In the genomic region with DNA sequence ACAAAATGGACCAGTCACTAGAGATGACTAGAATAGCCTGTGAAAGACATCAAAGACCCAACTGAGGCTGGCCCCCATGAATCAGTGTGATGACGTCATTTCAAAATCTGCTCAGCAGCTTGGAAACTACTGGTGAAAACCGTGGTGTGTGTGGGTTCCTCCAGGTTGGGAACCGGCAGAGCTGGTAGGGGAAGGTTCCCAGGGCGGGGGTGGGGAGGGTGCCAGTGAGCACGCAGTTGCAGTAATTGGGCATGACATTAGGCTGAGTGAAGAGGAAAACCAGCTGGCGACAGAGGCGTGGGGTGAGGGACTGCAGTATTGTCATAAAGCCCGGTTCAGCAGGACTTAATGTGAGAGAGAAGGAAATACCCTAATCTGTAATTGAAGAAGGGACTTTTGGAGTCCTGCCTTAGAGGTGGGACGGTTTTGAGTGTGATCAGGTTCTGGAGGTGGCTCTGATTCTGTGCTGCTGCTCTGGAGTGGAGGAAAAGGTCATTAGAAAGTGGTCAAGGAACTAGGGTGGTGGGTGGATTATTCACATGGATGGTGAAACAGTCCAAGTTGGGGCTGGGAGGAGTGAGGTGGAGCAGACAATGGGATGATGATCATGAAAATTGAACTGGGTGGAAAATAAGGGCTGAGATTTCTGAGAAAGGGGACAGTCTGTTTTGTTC, we compare ENCODE assay signal across 8 cellular contexts. TPM values are rescaled to one million over a fixed set of nuclear protein-coding genes. Genes with fewer than 3 reads are reported as not detected.
DNase-seq lines count a peak whose midpoint lies in the region; ATAC-seq, FAIRE-seq and TF ChIP-seq lines count a peak whose summit lies in the region.

No MANE protein-coding gene starts in this region.

- H4K8ac ChIP-seq in H1 (ENCODE audit: extremely low read depth, insufficient read depth, low read length), result no peak overlapping the region

- POLR2A ChIA-PET in H1 (lab: Charles Lee; ENCODE audit: partially characterized antibody), result interaction anchor here (1.2 kb wide), 1 partner anchor 53 kb away, joined by 3 read pairs; no protein-coding TSS in a partner anchor
- POLR2A ChIA-PET in CD4-positive, alpha-beta T cell (lab: Charles Lee), result no interaction called here

- no peaks in the 10 kb centered on the region for H3K4me1 Mint-ChIP-seq in CD4-positive, alpha-beta T cell (ENCODE audit: low read depth)

- no peak for TF ChIP-seq RAD21 in H1 (IDR thresholded peaks at IDR 0.05 in 1 of 2, conservative IDR thresholded peaks at IDR 0.05 in 1 of 2; ENCODE audit: low read depth in 2 of 2, low read length in 2 of 2)

- H3K4me2 ChIP-seq in GM23248 (ENCODE audit: unreplicated experiment) (peak overlapping the region; percentile 37), OCI-LY3 (ENCODE audit: low read length) (peak overlapping the region; percentile 92), H1 (ENCODE audit: insufficient read depth in 1 of 2, low read depth in 2 of 2, low read length in 2 of 2) (no peak overlapping the region)

- peaks cover 12% of the 10 kb centered on the region for H3K27me3 Mint-ChIP-seq in CD4-positive, alpha-beta T cell

- no peak for FAIRE-seq in H1 (lab: Jason Lieb, UNC)

- CTCF ChIA-PET in H1 (lab: Charles Lee; ENCODE audit: partially characterized antibody), result interaction anchor here (0.6 to 9.3 kb wide), 10 partner anchors 13 to 742 kb away, joined by 3 to 150 read pairs (median 3); no protein-coding TSS in a partner anchor
- CTCF ChIA-PET in CD4-positive, alpha-beta T cell (lab: Charles Lee), result no interaction called here

- no peaks in the 10 kb centered on the region for H3K27me3 ChIP-seq in GM23248 (replicated peaks; ENCODE audit: insufficient read depth)
- H3K27me3 ChIP-seq in OCI-LY3 (ENCODE audit: low read depth, low read length), result no peaks in the 10 kb centered on the region
- H3K27me3 ChIP-seq in H1 (replicated peaks in 1 of 4; ENCODE audit: control insufficient read depth in 3 of 4, extremely low read depth in 1 of 4, insufficient read depth in 3 of 4, low read length in 3 of 4), result no peaks in the 10 kb centered on the region; a peak in 1 of 7 replicates
- H3K27me3 ChIP-seq in CD4-positive, alpha-beta T cell (ENCODE audit: control insufficient read depth, insufficient read depth, low read length), result no peaks in the 10 kb centered on the region

- no peaks in the 10 kb centered on the region for H3K23me2 ChIP-seq in H1 (ENCODE audit: low read depth, low read length)

- H3K27ac ChIP-seq in GM23248 (peak overlapping the region; percentile 36), OCI-LY3 (ENCODE audit: low read length) (peak overlapping the region; percentile 95), H1 (ENCODE audit: low read depth, low read length) (no peak overlapping the region)
- no peak overlapping the region for H3K27ac ChIP-seq in CD4-positive, alpha-beta T cell (ENCODE audit: low read depth, low read length)

- no peak overlapping the region for H3K56ac ChIP-seq in H1 (replicated peaks; ENCODE audit: insufficient read length, low read depth, low read length)

- peak; percentile 82 for DNase-seq in GM23248
- no peak for DNase-seq in H1 (ENCODE audit: low read depth in 1 of 2, low spot score in 2 of 2)
- peak; percentile 17 for DNase-seq in stimulated activated CD4-positive, alpha-beta T cell treated with anti-CD3 and anti-CD28 coated beads, Interleukin-12 subunit alpha, Interleukin-12 subunit beta, amount 100 ng/mL, for 4 hours
- no peak for DNase-seq in SIG-M5 treated with dmso at 0.1 percent for 504 hours (lab: John Stamatoyannopoulos, UW; ENCODE audit: unreplicated experiment)
- DNase-seq in putamen (ENCODE audit: low spot score), result no peak
- no peak for DNase-seq in CD4-positive, alpha-beta T cell

- intact Hi-C loops in CD4-positive, alpha-beta T cell (cut with DNase I, micrococcal nuclease), result loop anchor here in 1 of 2 experiments (5.0 to 10.0 kb wide), 3 partner anchors 129 to 979 kb away; no protein-coding TSS in a partner anchor

- H3K27ac Mint-ChIP-seq in CD4-positive, alpha-beta T cell, result no peak overlapping the region

- H3K4me3 Mint-ChIP-seq in CD4-positive, alpha-beta T cell, result no peak overlapping the region

- H3K4ac ChIP-seq in H1 (replicated peaks; ENCODE audit: insufficient read length, low read depth, low read length), result no peak overlapping the region

- H3K79me2 ChIP-seq in GM23248 (ENCODE audit: insufficient read depth) (no peaks in the 10 kb centered on the region), OCI-LY3 (ENCODE audit: low read length) (no peaks in the 10 kb centered on the region; the same call in 1 of the 2 replicates), H1 (ENCODE audit: control insufficient read depth in 1 of 2, insufficient read depth in 2 of 2, low read length in 2 of 2) (no peaks in the 10 kb centered on the region)

- in situ Hi-C loops in GM23248 (cut with MboI), result loop anchor here (5.0 to 25.0 kb wide), 2 partner anchors 396 to 751 kb away; partner anchors contain the start of gene ULBP3

- no peaks in the 10 kb centered on the region for H3K36me3 Mint-ChIP-seq in CD4-positive, alpha-beta T cell (ENCODE audit: low read depth)

- WGBS in GM23248 (ENCODE audit: low coverage in 1 of 2, low lambda C conversion rate in 2 of 2, missing lambda C conversion rate in 2 of 2), 2 experiments, result 5% methylated on average over 9 of the region's 9 CpGs
- 88% methylated on average over 9 of the region's 9 CpGs; no CpG with 5 or more reads in 1 of the 2 experiments for WGBS in H1 (ENCODE audit: extremely low coverage in 1 of 2, insufficient coverage in 1 of 2, insufficient read length in 1 of 2, insufficient replicate concordance in 2 of 2, low coverage in 1 of 2, low lambda C conversion rate in 2 of 2, missing lambda C conversion rate in 1 of 2), 2 experiments

- TF ChIP-seq CTCF in OCI-LY3 (IDR thresholded peaks at IDR 0.05; ENCODE audit: low read depth, low read length), result no peak
- no peak for TF ChIP-seq CTCF in H1 (IDR thresholded peaks at IDR 0.05; ENCODE audit: control extremely low read depth in 1 of 3, insufficient read depth in 1 of 3, low read depth in 1 of 3, low read length in 3 of 3)
- TF ChIP-seq CTCF in CD4-positive, alpha-beta T cell (IDR thresholded peaks at IDR 0.05), result no peak

- H3K4me1 ChIP-seq in GM23248 (ENCODE audit: insufficient read depth), result peaks cover 20% of the 10 kb centered on the region
- H3K4me1 ChIP-seq in OCI-LY3 (ENCODE audit: low read length), result peaks cover 30% of the 10 kb centered on the region
- H3K4me1 ChIP-seq in H1 (replicated peaks in 1 of 4; ENCODE audit: control insufficient read depth in 3 of 4, insufficient read depth in 4 of 4, low read length in 3 of 4), result 0 out of 7 replicates have a peak, but pooled peaks cover 0 to 2% (median 0%) of the 10 kb centered on the region in 4 experiments

- H4K5ac ChIP-seq in H1 (ENCODE audit: insufficient read length, low read depth, low read length), result no peak overlapping the region

- no peak overlapping the region for H3K14ac ChIP-seq in H1 (ENCODE audit: insufficient read length)

- ATAC-seq in GM18502 (IDR thresholded peaks at IDR 0.05; ENCODE audit: poor library complexity, unreplicated experiment), result peak; percentile 70
- ATAC-seq in CD4-positive, alpha-beta T cell (ENCODE audit: poor library complexity), result no peak

- H2AK5ac ChIP-seq in H1 (ENCODE audit: low read depth, low read length), result no peak overlapping the region

- H3F3A ChIP-seq in GM23248 (ENCODE audit: insufficient read depth), result peaks cover 22% of the 10 kb centered on the region

- no peak for TF ChIP-seq POLR2A in H1 (IDR thresholded peaks at IDR 0.05; ENCODE audit: control extremely low read depth in 1 of 2, low read depth in 2 of 2, low read length in 2 of 2)

- H2BK15ac ChIP-seq in H1 (ENCODE audit: low read length), result no peak overlapping the region

- no peak overlapping the region for H2BK5ac ChIP-seq in H1 (ENCODE audit: low read depth, low read length)

- no peak overlapping the region for H4K91ac ChIP-seq in H1 (replicated peaks; ENCODE audit: insufficient read length, low read length)

- no peak for TF ChIP-seq EP300 in H1 (IDR thresholded peaks at IDR 0.05; ENCODE audit: borderline replicate concordance in 1 of 2, low read depth in 2 of 2, low read length in 2 of 2)

- no peak overlapping the region for H3K18ac ChIP-seq in H1 (ENCODE audit: extremely low read depth, low read length)

- H3K36me3 ChIP-seq in GM23248 (ENCODE audit: low read depth) (no peaks in the 10 kb centered on the region), OCI-LY3 (replicated peaks; ENCODE audit: low read depth, low read length) (peaks cover 20% of the 10 kb centered on the region), H1 (ENCODE audit: control insufficient read depth in 2 of 4, insufficient read depth in 4 of 4, low read length in 3 of 4) (no peaks in the 10 kb centered on the region)

- H3K23ac ChIP-seq in H1 (ENCODE audit: insufficient read length), result no peak overlapping the region

- 0 out of 2 replicates have a peak overlapping the region, but pooled peaks have one; percentile 27 for H2BK12ac ChIP-seq in H1 (ENCODE audit: low read depth, low read length)

- H3K79me1 ChIP-seq in H1 (ENCODE audit: low read depth, low read length), result no peaks in the 10 kb centered on the region

- H4K20me1 ChIP-seq in GM23248 (ENCODE audit: insufficient read depth), result no peaks in the 10 kb centered on the region
- peaks cover 11% of the 10 kb centered on the region for H4K20me1 ChIP-seq in OCI-LY3 (ENCODE audit: insufficient read depth, low read length)
- H4K20me1 ChIP-seq in H1 (replicated peaks in 1 of 2; ENCODE audit: control insufficient read depth in 1 of 2, insufficient read depth in 2 of 2, low read length in 2 of 2), result no peaks in the 10 kb centered on the region

- H3K4me3 ChIP-seq in GM23248 (0 out of 2 replicates have a peak overlapping the region, but pooled peaks have one; percentile 4), OCI-LY3 (ENCODE audit: low read length) (peak overlapping the region; percentile 45), H1 (ENCODE audit: extremely low read depth in 1 of 4, insufficient read depth in 2 of 4, low read depth in 3 of 4, low read length in 4 of 4) (no peak overlapping the region)

- H3K9me2 ChIP-seq in GM23248 (ENCODE audit: insufficient read depth), result no peaks in the 10 kb centered on the region

- H2AFZ ChIP-seq in GM23248 (0 out of 2 replicates have a peak overlapping the region, but pooled peaks have one; percentile 15), OCI-LY3 (ENCODE audit: low read depth, low read length) (no peak overlapping the region), H1 (ENCODE audit: low read length) (no peak overlapping the region)

- H3K9me3 Mint-ChIP-seq in CD4-positive, alpha-beta T cell, result no peaks in the 10 kb centered on the region

- H3K9ac ChIP-seq in GM23248, result peak overlapping the region; percentile 29; the same call in 1 of the 2 replicates
- H3K9ac ChIP-seq in OCI-LY3 (ENCODE audit: low read length), result peak overlapping the region; percentile 65; the same call in 1 of the 2 replicates
- H3K9ac ChIP-seq in H1 (replicated peaks in 1 of 4; ENCODE audit: extremely low read depth in 1 of 4, low read depth in 3 of 4, low read length in 3 of 4), result no peak overlapping the region

- H3K9me3 ChIP-seq in GM23248 (ENCODE audit: low read depth), result no peaks in the 10 kb centered on the region
- H3K9me3 ChIP-seq in OCI-LY3 (ENCODE audit: insufficient read depth, low read length), result no peaks in the 10 kb centered on the region
- peaks cover 0 to 5% of the 10 kb centered on the region in 2 experiments; a peak in 1 of 4 replicates for H3K9me3 ChIP-seq in H1 (ENCODE audit: insufficient read depth in 2 of 2, low read depth in 1 of 2, low read length in 1 of 2)
- H3K9me3 ChIP-seq in CD4-positive, alpha-beta T cell (ENCODE audit: control insufficient read depth, low read length), result no peaks in the 10 kb centered on the region

- H2BK120ac ChIP-seq in H1 (replicated peaks; ENCODE audit: low read depth, low read length), result no peak overlapping the region

- H2BK20ac ChIP-seq in H1 (ENCODE audit: low read length), result no peak overlapping the region

RNA-seq across cellular contexts. Expression of gene MTHFD1L, which starts 52.0 kb away (rescaled TPM):
- 57.6 and 68.7 TPM in 2 replicates for total RNA-seq in GM23248 (2014; rRNA removed; shearing (Covaris generic))
- polyA plus RNA-seq in GM23248 (2016; fragmentation: Nextera tagmentation; extraction: Ambion mirVana) (96.8 and 99.6 TPM in 2 replicates), H1 (2011; rRNA removed) (26.3 and 29.2 TPM in 2 replicates)
- 104 and 105 TPM in 2 replicates for total RNA-seq in H1 (2021; fragmentation: NEBNext Ultra II Directional; extraction: Animal tissue kit (Norgen Biotek cat#: 25700))
- 32.1 TPM for polyA plus RNA-seq in H1 (2011; cell fraction: cytosol; rRNA removed)
- 32.1 TPM for polyA plus RNA-seq in H1 (2011; cell fraction: nucleus; rRNA removed)
- polyA plus RNA-seq in H1 (2012, experiment 1 of 2), result 57.6 to 75.9 TPM (median 64.8 TPM) in 4 replicates
- polyA plus RNA-seq in H1 (2012, experiment 2 of 2), result 41.3 TPM
- 43.7 TPM for polyA plus RNA-seq in H1 (2013, experiment 1 of 2)
- 43.9 TPM for polyA plus RNA-seq in H1 (2013, experiment 2 of 2)
- 56.7 and 64.4 TPM in 2 replicates for polyA minus RNA-seq in H1 (2011; rRNA and poly(A)+ RNA removed)
- polyA minus RNA-seq in H1 (2011; cell fraction: cytosol; rRNA and poly(A)+ RNA removed), result 40.2 TPM
- polyA minus RNA-seq in H1 (2011; cell fraction: nucleus; rRNA and poly(A)+ RNA removed), result 74.9 TPM
- 1 to 10 TPM; 8.8 to 9.7 TPM for total RNA-seq in CD4-positive, alpha-beta T cell

Comparison
In these comparisons a context has a peak if more than half of its experiments do, and no peak if none do; other contexts are left out.
1. DNase-seq: peak in GM23248 (single experiment) and stimulated activated CD4-positive, alpha-beta T cell treated with anti-CD3 and anti-CD28 coated beads, Interleukin-12 subunit alpha, Interleukin-12 subunit beta, amount 100 ng/mL, for 4 hours (single experiment); none in H1 (0 of 2), SIG-M5 treated with dmso at 0.1 percent for 504 hours (single experiment), putamen (single experiment) and CD4-positive, alpha-beta T cell (0 of 10).
2. H3K27ac ChIP-seq: peak in GM23248 (single experiment) and OCI-LY3 (single experiment); none in H1 (single experiment) and CD4-positive, alpha-beta T cell (single experiment).
3. H3K4me2 ChIP-seq: peak in GM23248 (single experiment) and OCI-LY3 (single experiment); none in H1 (0 of 2).
4. H3K4me3 ChIP-seq: peak in GM23248 (single experiment) and OCI-LY3 (single experiment); none in H1 (0 of 4).
5. H3K9ac ChIP-seq: peak in GM23248 (single experiment) and OCI-LY3 (single experiment); none in H1 (0 of 4).